In the genomic region with DNA sequence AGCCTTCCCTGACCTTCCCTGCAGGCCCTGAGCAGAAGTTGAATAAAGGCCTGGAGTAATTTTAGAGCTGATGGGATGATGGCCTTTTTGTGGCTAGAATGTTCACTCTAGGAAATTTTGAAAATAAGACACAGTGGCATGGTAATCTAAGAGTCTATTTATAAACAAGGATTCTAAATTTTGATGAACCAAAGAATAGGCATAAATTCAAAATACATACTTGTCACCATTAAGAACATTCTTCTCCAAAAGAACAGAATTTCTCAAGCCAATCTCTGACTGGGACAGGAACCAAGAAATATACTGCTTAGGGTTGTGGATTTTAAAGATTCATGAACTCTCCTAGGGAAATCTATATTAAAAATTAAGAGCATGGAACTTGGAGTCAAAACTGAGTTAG, we compare ENCODE assay signal across 24 cellular contexts.
"Had no signal": no experiment of that assay in that cellular context is flagged by ENCODE, and none has a peak within 500 bp of the region (broad histone marks: within the 10 kb centered on the region; RNA-seq: fewer than 3 reads in every experiment).

No MANE protein-coding gene starts in this region.

- H3K36me3 Mint-ChIP-seq: natural killer cell had no signal

- H3K4me3 ChIP-seq: heart right ventricle, left lung, ovary, psoas muscle, sigmoid colon, spleen, thoracic aorta, tibial nerve, upper lobe of left lung had no signal

- H3K9me3 Mint-ChIP-seq: natural killer cell; stimulated activated naive CD8-positive, alpha-beta T cell treated with anti-CD3 and anti-CD28 coated beads, Interleukin-15, Interleukin-2, amounts not matched to agents 100 ng/mL and 50 ng/mL, for 24 hours had no signal

- H3K27ac Mint-ChIP-seq: stimulated activated naive CD8-positive, alpha-beta T cell treated with anti-CD3 and anti-CD28 coated beads, Interleukin-15, Interleukin-2, amounts not matched to agents 100 ng/mL and 50 ng/mL, for 24 hours had no signal

- H3K4me1 Mint-ChIP-seq: neural crest cell had no signal

- H3K27me3 Mint-ChIP-seq: stimulated activated naive B cell treated with anti-CD40 and anti-IgM and Interleukin-4, amounts not matched to agents 10 μg/mL and 1 μg/mL and 100 μg/mL, for 72 hours had no signal

- H3K27me3 ChIP-seq: heart right ventricle, left lung, ovary, sigmoid colon, spleen, tibial nerve, upper lobe of left lung had no signal

- DNase-seq: cerebellar nuclear complex; cortex of kidney; effector CD4-positive, alpha-beta T cell; foreskin melanocyte; glutamatergic neuron; heart right ventricle; hippocampal formation; left cardiac atrium; left lung; mammary epithelial cell; natural killer cell; ovary; posterior cingulate gyrus; psoas muscle; right cardiac atrium; sigmoid colon; spleen; stimulated activated CD4-positive, alpha-beta T cell treated with anti-CD3 and anti-CD28 coated beads, Interleukin-4, amount 100 ng/mL, for 4 hours; stimulated activated naive B cell treated with anti-CD40 and anti-IgM and Interleukin-4, amounts not matched to agents 10 μg/mL and 1 μg/mL and 100 μg/mL, for 72 hours; upper lobe of left lung had no signal

- H3K4me1 ChIP-seq: heart right ventricle, left lung, psoas muscle, spleen, tibial nerve, upper lobe of left lung had no signal

- H3K9me3 ChIP-seq: heart right ventricle, left lung, ovary, psoas muscle, sigmoid colon, spleen, thoracic aorta, tibial nerve, upper lobe of left lung had no signal

- H3K4me3 Mint-ChIP-seq: natural killer cell; neural crest cell; stimulated activated naive CD8-positive, alpha-beta T cell treated with anti-CD3 and anti-CD28 coated beads, Interleukin-15, Interleukin-2, amounts not matched to agents 100 ng/mL and 50 ng/mL, for 24 hours had no signal

- H3K36me3 ChIP-seq: heart right ventricle, left lung, ovary, sigmoid colon, spleen, thoracic aorta, tibial nerve, upper lobe of left lung had no signal

- H3K27ac ChIP-seq: heart right ventricle, left lung, ovary, psoas muscle, spleen, tibial nerve, upper lobe of left lung had no signal
